In the genomic region with DNA sequence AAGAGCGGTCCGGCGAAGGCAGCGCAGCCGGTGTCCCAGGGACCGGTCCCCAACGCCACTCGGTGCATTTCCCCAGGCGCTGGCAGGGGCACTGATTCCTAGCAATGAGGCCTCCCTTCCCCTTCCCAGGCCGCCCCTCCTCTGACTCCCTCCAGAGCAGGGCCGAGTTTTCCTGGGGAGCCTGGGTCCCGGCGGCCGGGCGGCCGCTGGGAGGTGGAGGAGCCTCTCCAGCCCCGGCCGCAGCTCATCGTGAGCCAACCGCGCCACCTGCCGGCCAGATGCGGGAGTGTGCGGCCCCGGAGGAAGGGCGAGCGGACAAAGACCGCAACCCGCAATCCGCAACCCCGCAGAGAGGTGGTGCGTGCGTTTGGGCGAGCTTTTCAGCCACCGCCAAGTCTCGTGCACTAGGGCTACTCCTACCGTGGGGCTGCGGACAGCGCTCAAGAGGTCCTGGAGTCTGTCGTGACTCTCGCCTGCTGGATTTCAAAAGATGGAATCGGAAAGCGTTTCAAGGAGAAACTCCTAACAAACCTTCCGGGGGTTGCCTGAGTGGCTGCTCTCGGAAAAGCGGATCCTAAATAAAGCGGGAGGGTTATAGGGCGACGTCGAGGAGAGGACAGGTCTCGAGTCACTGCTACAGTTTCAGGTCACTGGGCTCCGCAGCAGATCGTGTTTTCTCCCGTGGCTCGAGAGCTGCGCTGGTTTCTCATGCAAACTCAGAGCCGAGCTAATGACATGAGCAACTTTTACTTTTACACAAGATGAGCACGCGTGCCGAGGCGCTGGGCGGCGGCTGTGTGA, we compare ENCODE assay signal across 1 cellular context.
TF ChIP-seq lines count a peak whose summit lies in the region.

No MANE protein-coding gene starts in this region.

TF ChIP-seq in HepG2, 621 proteins besides CTCF, POLR2A, EP300 and RAD21 (continued from another document and continues in another):
- TF ChIP-seq SRY (CRISPR knock-in tag; IDR thresholded peaks at IDR 0.05) (peak; percentile 45; the same call in 1 of the 2 replicates), FOSL1 (CRISPR knock-in tag; IDR thresholded peaks at IDR 0.05; ENCODE audit: borderline replicate concordance) (no peak), PAWR (CRISPR knock-in tag; IDR thresholded peaks at IDR 0.05; ENCODE audit: borderline replicate concordance) (no peak), ZNF44 (CRISPR knock-in tag; IDR thresholded peaks at IDR 0.05) (no peak), ZNF75D (CRISPR knock-in tag; IDR thresholded peaks at IDR 0.05; ENCODE audit: borderline replicate concordance) (no peak), ZNF790 (CRISPR knock-in tag; IDR thresholded peaks at IDR 0.05; ENCODE audit: borderline replicate concordance) (no peak), ZNF883 (CRISPR knock-in tag; IDR thresholded peaks at IDR 0.05; ENCODE audit: not compliant biosample characterization) (no peak), HNRNPK (IDR thresholded peaks at IDR 0.05; ENCODE audit: low read depth, low read length, poor library complexity, severe bottlenecking) (peak; percentile 25), ZNF709 (CRISPR knock-in tag; IDR thresholded peaks at IDR 0.05) (no peak), ZBTB7B (CRISPR knock-in tag; IDR thresholded peaks at IDR 0.05) (no peak), ZNF558 (CRISPR knock-in tag; IDR thresholded peaks at IDR 0.05; ENCODE audit: borderline replicate concordance) (no peak), ZNF614 (CRISPR knock-in tag; IDR thresholded peaks at IDR 0.05; ENCODE audit: borderline replicate concordance) (peak; percentile 70; the same call in 1 of the 2 replicates), ZNF770 (CRISPR knock-in tag; IDR thresholded peaks at IDR 0.05) (peak; percentile 22; the same call in 1 of the 2 replicates), ZSCAN21 (CRISPR knock-in tag; IDR thresholded peaks at IDR 0.05; ENCODE audit: borderline replicate concordance) (peak; percentile 42; the same call in 1 of the 2 replicates), ZFY (CRISPR knock-in tag; IDR thresholded peaks at IDR 0.05) (peak; percentile 30; the same call in 1 of the 2 replicates), RNF2 (conservative IDR thresholded peaks at IDR 0.05; ENCODE audit: low read depth) (peak; percentile 59; the same call in 1 of the 2 replicates), ZNF232 (CRISPR knock-in tag; IDR thresholded peaks at IDR 0.05; ENCODE audit: borderline replicate concordance) (no peak), MBNL3 (CRISPR knock-in tag; conservative IDR thresholded peaks at IDR 0.05) (no peak), ZNF772 (CRISPR knock-in tag; IDR thresholded peaks at IDR 0.05) (no peak), ZMYM4 (CRISPR knock-in tag; IDR thresholded peaks at IDR 0.05) (peak; percentile 51; the same call in 1 of the 2 replicates), XBP1 (CRISPR knock-in tag; IDR thresholded peaks at IDR 0.05) (no peak), ZNF788 (CRISPR knock-in tag; IDR thresholded peaks at IDR 0.05; ENCODE audit: borderline replicate concordance) (peak; percentile 71; the same call in 1 of the 2 replicates), ZKSCAN8 (CRISPR knock-in tag; IDR thresholded peaks at IDR 0.05; ENCODE audit: borderline replicate concordance) (0 out of 2 replicates have a peak, but pooled peaks have one; percentile 34), SMAD9 (CRISPR knock-in tag; IDR thresholded peaks at IDR 0.05) (no peak), NR2F2 (IDR thresholded peaks at IDR 0.05; ENCODE audit: borderline replicate concordance, low read depth) (no peak), FOXA3 (CRISPR knock-in tag; IDR thresholded peaks at IDR 0.05) (no peak; the same call in 1 of the 2 replicates), MXD4 (CRISPR knock-in tag; IDR thresholded peaks at IDR 0.05) (0 out of 2 replicates have a peak, but pooled peaks have one; percentile 28), XRCC5 (optimal IDR thresholded peaks at IDR 0.05; ENCODE audit: low read length) (peak; percentile 82), RBM39 (IDR thresholded peaks at IDR 0.05; ENCODE audit: low read depth, low read length, poor library complexity, severe bottlenecking) (peak; percentile 17), ZNF331 (CRISPR knock-in tag; IDR thresholded peaks at IDR 0.05) (peak; percentile 24; the same call in 1 of the 2 replicates)
- TF ChIP-seq, protein P1, sequence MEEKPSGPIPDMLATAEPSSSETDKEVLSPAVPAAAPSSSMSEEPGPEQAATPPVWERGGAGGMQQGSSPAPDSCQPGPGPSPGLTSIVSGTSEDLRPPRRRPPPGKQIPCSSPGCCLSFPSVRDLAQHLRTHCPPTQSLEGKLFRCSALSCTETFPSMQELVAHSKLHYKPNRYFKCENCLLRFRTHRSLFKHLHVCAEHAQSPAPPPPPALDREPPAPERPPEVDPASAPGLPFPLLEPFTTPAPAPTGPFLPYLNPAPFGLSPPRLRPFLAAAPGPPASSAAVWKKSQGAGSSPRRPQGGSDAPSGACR (CRISPR knock-in tag; IDR thresholded peaks at IDR 0.05), result 0 out of 2 replicates have a peak, but pooled peaks have one; percentile 42
- TF ChIP-seq, protein P2, sequence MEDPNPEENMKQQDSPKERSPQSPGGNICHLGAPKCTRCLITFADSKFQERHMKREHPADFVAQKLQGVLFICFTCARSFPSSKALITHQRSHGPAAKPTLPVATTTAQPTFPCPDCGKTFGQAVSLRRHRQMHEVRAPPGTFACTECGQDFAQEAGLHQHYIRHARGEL (CRISPR knock-in tag; IDR thresholded peaks at IDR 0.05), result peak; percentile 86
- TF ChIP-seq, protein P3, sequence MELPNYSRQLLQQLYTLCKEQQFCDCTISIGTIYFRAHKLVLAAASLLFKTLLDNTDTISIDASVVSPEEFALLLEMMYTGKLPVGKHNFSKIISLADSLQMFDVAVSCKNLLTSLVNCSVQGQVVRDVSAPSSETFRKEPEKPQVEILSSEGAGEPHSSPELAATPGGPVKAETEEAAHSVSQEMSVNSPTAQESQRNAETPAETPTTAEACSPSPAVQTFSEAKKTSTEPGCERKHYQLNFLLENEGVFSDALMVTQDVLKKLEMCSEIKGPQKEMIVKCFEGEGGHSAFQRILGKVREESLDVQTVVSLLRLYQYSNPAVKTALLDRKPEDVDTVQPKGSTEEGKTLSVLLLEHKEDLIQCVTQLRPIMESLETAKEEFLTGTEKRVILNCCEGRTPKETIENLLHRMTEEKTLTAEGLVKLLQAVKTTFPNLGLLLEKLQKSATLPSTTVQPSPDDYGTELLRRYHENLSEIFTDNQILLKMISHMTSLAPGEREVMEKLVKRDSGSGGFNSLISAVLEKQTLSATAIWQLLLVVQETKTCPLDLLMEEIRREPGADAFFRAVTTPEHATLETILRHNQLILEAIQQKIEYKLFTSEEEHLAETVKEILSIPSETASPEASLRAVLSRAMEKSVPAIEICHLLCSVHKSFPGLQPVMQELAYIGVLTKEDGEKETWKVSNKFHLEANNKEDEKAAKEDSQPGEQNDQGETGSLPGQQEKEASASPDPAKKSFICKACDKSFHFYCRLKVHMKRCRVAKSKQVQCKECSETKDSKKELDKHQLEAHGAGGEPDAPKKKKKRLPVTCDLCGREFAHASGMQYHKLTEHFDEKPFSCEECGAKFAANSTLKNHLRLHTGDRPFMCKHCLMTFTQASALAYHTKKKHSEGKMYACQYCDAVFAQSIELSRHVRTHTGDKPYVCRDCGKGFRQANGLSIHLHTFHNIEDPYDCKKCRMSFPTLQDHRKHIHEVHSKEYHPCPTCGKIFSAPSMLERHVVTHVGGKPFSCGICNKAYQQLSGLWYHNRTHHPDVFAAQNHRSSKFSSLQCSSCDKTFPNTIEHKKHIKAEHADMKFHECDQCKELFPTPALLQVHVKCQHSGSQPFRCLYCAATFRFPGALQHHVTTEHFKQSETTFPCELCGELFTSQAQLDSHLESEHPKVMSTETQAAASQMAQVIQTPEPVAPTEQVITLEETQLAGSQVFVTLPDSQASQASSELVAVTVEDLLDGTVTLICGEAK (IDR thresholded peaks at IDR 0.05), result no peak
- TF ChIP-seq, protein P3 (CRISPR knock-in tag; IDR thresholded peaks at IDR 0.05), result no peak
- TF ChIP-seq, protein P4, sequence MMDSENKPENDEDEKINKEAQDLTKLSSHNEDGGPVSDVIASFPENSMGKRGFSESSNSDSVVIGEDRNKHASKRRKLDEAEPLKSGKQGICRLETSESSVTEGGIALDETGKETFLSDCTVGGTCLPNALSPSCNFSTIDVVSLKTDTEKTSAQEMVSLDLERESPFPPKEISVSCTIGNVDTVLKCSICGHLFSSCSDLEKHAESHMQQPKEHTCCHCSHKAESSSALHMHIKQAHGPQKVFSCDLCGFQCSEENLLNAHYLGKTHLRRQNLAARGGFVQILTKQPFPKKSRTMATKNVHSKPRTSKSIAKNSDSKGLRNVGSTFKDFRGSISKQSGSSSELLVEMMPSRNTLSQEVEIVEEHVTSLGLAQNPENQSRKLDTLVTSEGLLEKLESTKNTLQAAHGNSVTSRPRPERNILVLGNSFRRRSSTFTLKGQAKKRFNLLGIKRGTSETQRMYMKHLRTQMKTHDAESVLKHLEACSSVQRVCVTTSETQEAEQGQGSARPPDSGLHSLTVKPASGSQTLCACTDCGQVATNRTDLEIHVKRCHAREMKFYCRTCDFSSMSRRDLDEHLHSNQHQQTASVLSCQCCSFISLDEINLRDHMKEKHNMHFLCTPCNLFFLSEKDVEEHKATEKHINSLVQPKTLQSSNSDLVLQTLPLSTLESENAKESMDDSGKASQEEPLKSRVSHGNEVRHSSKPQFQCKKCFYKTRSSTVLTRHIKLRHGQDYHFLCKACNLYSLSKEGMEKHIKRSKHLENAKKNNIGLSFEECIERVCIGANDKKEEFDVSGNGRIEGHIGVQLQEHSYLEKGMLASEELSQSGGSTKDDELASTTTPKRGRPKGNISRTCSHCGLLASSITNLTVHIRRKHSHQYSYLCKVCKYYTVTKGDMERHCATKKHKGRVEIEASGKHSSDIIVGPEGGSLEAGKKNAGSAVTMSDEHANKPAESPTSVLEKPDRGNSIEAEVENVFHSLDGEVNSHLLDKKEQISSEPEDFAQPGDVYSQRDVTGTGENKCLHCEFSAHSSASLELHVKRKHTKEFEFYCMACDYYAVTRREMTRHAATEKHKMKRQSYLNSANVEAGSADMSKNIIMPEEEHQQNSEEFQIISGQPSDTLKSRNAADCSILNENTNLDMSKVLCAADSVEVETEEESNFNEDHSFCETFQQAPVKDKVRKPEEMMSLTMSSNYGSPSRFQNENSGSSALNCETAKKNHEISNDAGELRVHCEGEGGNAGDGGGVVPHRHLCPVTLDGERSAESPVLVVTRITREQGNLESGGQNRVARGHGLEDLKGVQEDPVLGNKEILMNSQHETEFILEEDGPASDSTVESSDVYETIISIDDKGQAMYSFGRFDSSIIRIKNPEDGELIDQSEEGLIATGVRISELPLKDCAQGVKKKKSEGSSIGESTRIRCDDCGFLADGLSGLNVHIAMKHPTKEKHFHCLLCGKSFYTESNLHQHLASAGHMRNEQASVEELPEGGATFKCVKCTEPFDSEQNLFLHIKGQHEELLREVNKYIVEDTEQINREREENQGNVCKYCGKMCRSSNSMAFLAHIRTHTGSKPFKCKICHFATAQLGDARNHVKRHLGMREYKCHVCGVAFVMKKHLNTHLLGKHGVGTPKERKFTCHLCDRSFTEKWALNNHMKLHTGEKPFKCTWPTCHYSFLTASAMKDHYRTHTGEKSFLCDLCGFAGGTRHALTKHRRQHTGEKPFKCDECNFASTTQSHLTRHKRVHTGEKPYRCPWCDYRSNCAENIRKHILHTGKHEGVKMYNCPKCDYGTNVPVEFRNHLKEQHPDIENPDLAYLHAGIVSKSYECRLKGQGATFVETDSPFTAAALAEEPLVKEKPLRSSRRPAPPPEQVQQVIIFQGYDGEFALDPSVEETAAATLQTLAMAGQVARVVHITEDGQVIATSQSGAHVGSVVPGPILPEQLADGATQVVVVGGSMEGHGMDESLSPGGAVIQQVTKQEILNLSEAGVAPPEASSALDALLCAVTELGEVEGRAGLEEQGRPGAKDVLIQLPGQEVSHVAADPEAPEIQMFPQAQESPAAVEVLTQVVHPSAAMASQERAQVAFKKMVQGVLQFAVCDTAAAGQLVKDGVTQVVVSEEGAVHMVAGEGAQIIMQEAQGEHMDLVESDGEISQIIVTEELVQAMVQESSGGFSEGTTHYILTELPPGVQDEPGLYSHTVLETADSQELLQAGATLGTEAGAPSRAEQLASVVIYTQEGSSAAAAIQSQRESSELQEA (CRISPR knock-in tag; IDR thresholded peaks at IDR 0.05; ENCODE audit: not compliant biosample characterization), result no peak
